In genomic region chr6:125526007-125526720, GRCh38 we compare ENCODE assay signal across 20 cellular contexts.
DNase-seq lines count a peak whose midpoint lies in the region; ATAC-seq and TF ChIP-seq lines count a peak whose summit lies in the region.
"Had no signal": no experiment of that assay in that cellular context is flagged by ENCODE, and none has a peak within 500 bp of the region (broad histone marks: within the 10 kb centered on the region; RNA-seq: fewer than 3 reads in every experiment).

No MANE protein-coding gene starts in this region.

- H3K4ac ChIP-seq in IMR-90 (ENCODE audit: low read depth, low read length) (no peak overlapping the region), mesendoderm (ENCODE audit: low read depth, low read length) (no peak overlapping the region)

- H3K4me2 ChIP-seq in IMR-90 (ENCODE audit: low read depth, low read length) (no peak overlapping the region), mesendoderm (ENCODE audit: low read length) (no peak overlapping the region)
- H3K4me2 ChIP-seq: GM23338 had no signal

- no peak for TF ChIP-seq CTCF in IMR-90 (conservative IDR thresholded peaks at IDR 0.05; ENCODE audit: low read depth, low read length)

- dilution Hi-C loops in IMR-90 (cut with HindIII; ENCODE audit: low sequenced_read_pairs, unreplicated experiment), result no loop called here

- H3K23ac ChIP-seq in IMR-90 (ENCODE audit: low read depth, low read length) (no peak overlapping the region), mesendoderm (ENCODE audit: low read length) (no peak overlapping the region)

- no peaks in the 10 kb centered on the region for H3K4me1 Mint-ChIP-seq in CD4-positive, alpha-beta memory T cell

- POLR2A ChIA-PET in IMR-90 (lab: Charles Lee; ENCODE audit: unreplicated experiment), result no interaction called here
- POLR2A ChIA-PET in CD4-positive, alpha-beta memory T cell (lab: Charles Lee; ENCODE audit: partially characterized antibody), result no interaction called here

- WGBS in IMR-90 (ENCODE audit: extremely low coverage in 2 of 2, insufficient read length in 1 of 2), 2 experiments, result no CpG with 5 or more reads among the region's 1 CpG
- WGBS in mesendoderm (ENCODE audit: extremely low coverage, insufficient coverage, low lambda C conversion rate), result no CpG with 5 or more reads among the region's 1 CpG

- H3K9me3 Mint-ChIP-seq in CD4-positive, alpha-beta memory T cell, result peaks cover 0 to 4% (median 0%) of the 10 kb centered on the region in 8 donors
- H3K9me3 Mint-ChIP-seq: CD4-positive, alpha-beta T cell; GM23338 had no signal

- H3K56ac ChIP-seq in IMR-90 (ENCODE audit: extremely low read depth, insufficient read depth, low read length), result no peak overlapping the region
- H3K56ac ChIP-seq in mesendoderm (ENCODE audit: low read length), result no peak overlapping the region

- H4K8ac ChIP-seq in IMR-90 (ENCODE audit: low read depth in 2 of 2, low read length in 2 of 2), result no peak overlapping the region
- H4K8ac ChIP-seq in mesendoderm (ENCODE audit: low read depth, low read length), result no peak overlapping the region

- intact Hi-C loops in IMR-90 (cut with micrococcal nuclease), result no loop called here
- intact Hi-C loops in CD4-positive, alpha-beta memory T cell (cut with micrococcal nuclease), result no loop called here

- BruUV-seq in IMR-90 (replicated peaks; lab: Mats Ljungman, UMichigan), result no TSS peak

- no peaks in the 10 kb centered on the region for H3K9me3 ChIP-seq in IMR-90 (ENCODE audit: control insufficient read depth, insufficient read depth, low read length)
- H3K9me3 ChIP-seq in CD4-positive, alpha-beta memory T cell (ENCODE audit: control insufficient read depth in 1 of 2, low read length in 2 of 2), result no peaks in the 10 kb centered on the region

- H2BK120ac ChIP-seq in IMR-90 (ENCODE audit: low read depth, low read length) (no peak overlapping the region), mesendoderm (ENCODE audit: low read depth, low read length) (no peak overlapping the region)

- H3K9me1 ChIP-seq in IMR-90 (ENCODE audit: insufficient read depth, low read length), result no peaks in the 10 kb centered on the region

- H3K27ac Mint-ChIP-seq in CD4-positive, alpha-beta memory T cell, result no peak overlapping the region
- H3K27ac Mint-ChIP-seq: CD4-positive, alpha-beta T cell; GM23338 had no signal

- no peak overlapping the region for H3K9ac ChIP-seq in IMR-90 (ENCODE audit: low read depth, low read length)
- no peak overlapping the region for H3K9ac ChIP-seq in mesendoderm (ENCODE audit: low read length)

- H3K27me3 ChIP-seq in IMR-90 (ENCODE audit: control insufficient read depth, insufficient read depth, low read length) (peaks cover 1% of the 10 kb centered on the region; the same call in 1 of the 2 replicates), mesendoderm (ENCODE audit: insufficient read depth, low read length, poor library complexity) (no peaks in the 10 kb centered on the region)
- no peaks in the 10 kb centered on the region for H3K27me3 ChIP-seq in CD4-positive, alpha-beta memory T cell (ENCODE audit: insufficient read depth, low read length)

- H3K79me2 ChIP-seq in mesendoderm (ENCODE audit: control insufficient read depth, insufficient read depth, low read length), result no peaks in the 10 kb centered on the region

- no peak overlapping the region for H2AK5ac ChIP-seq in IMR-90 (ENCODE audit: low read depth, low read length)
- H2AK5ac ChIP-seq in mesendoderm (ENCODE audit: low read length), result no peak overlapping the region

- H2BK20ac ChIP-seq in IMR-90 (ENCODE audit: low read depth, low read length), result no peak overlapping the region

- no peak overlapping the region for H3K14ac ChIP-seq in IMR-90 (replicated peaks; ENCODE audit: low read depth, low read length)

- TF ChIP-seq RAD21 in IMR-90 (IDR thresholded peaks at IDR 0.05; ENCODE audit: low read length), result no peak

- no peak overlapping the region for H4K5ac ChIP-seq in IMR-90 (ENCODE audit: low read depth, low read length)
- H4K5ac ChIP-seq in mesendoderm (ENCODE audit: low read length), result no peak overlapping the region

- peak; percentile 36 for DNase-seq in DMS53 treated with DMSO at 0.1 percent for 48 hours (lab: John Stamatoyannopoulos, UW; ENCODE audit: unreplicated experiment)
- no peak for DNase-seq in IMR-90
- DNase-seq in left lobe of liver (ENCODE audit: low spot score), result peak; percentile 49
- no peak for DNase-seq in mesendoderm
- DNase-seq in NOMO-1 treated with dmso at 0.1 percent for 144 hours (lab: John Stamatoyannopoulos, UW; ENCODE audit: unreplicated experiment), result no peak
- no peak for DNase-seq in CD4-positive, alpha-beta memory T cell
- DNase-seq: AML-193; CD4-positive, alpha-beta T cell; DMS153; DND-41; EL; H7; Karpas-422; KBM-7 had no signal

- CTCF ChIA-PET in IMR-90 (lab: Yijun Ruan, JAX), result no interaction called here
- CTCF ChIA-PET in CD4-positive, alpha-beta memory T cell (lab: Charles Lee; ENCODE audit: partially characterized antibody), result no interaction called here

- H2AK9ac ChIP-seq in IMR-90 (replicated peaks; ENCODE audit: low read depth, low read length, poor library complexity), result no peak overlapping the region

- peaks cover 19 to 26% of the 10 kb centered on the region in 2 donors for H3K27me3 Mint-ChIP-seq in CD4-positive, alpha-beta memory T cell

- H2BK5ac ChIP-seq in IMR-90 (ENCODE audit: low read depth, low read length, poor library complexity, severe bottlenecking) (no peak overlapping the region), mesendoderm (ENCODE audit: low read length) (no peak overlapping the region)

- H3K79me1 ChIP-seq in IMR-90 (ENCODE audit: low read depth in 1 of 2, low read length in 2 of 2), result no peaks in the 10 kb centered on the region
- no peaks in the 10 kb centered on the region for H3K79me1 ChIP-seq in mesendoderm (ENCODE audit: low read length)

- no peak for TF ChIP-seq POLR2A in IMR-90 (IDR thresholded peaks at IDR 0.05; ENCODE audit: low read depth, low read length)

- ATAC-seq in IMR-90 (ENCODE audit: low read depth) (no peak), left lobe of liver (peak; percentile 98), GM19463 (IDR thresholded peaks at IDR 0.05; ENCODE audit: unreplicated experiment) (no peak), HG02852 (IDR thresholded peaks at IDR 0.05; ENCODE audit: unreplicated experiment) (no peak)
- ATAC-seq: GM12878, GM23338, HCT116 had no signal

- no peaks in the 10 kb centered on the region for H3K36me3 Mint-ChIP-seq in CD4-positive, alpha-beta memory T cell

- H3K36me3 ChIP-seq in IMR-90 (ENCODE audit: control insufficient read depth, insufficient read depth, low read length) (no peaks in the 10 kb centered on the region), mesendoderm (ENCODE audit: control insufficient read depth, insufficient read depth, low read length) (no peaks in the 10 kb centered on the region)
- H3K36me3 ChIP-seq in CD4-positive, alpha-beta memory T cell (ENCODE audit: insufficient read depth, low read length), result no peaks in the 10 kb centered on the region

- no peak overlapping the region for H3K18ac ChIP-seq in IMR-90 (ENCODE audit: low read depth, low read length)
- H3K18ac ChIP-seq in mesendoderm (ENCODE audit: low read length), result no peak overlapping the region

- no peak overlapping the region for H2BK15ac ChIP-seq in IMR-90 (ENCODE audit: low read depth, low read length)
- peak overlapping the region; percentile 64 for H2BK15ac ChIP-seq in mesendoderm (replicated peaks; ENCODE audit: low read depth)

- in situ Hi-C loops in IMR-90 (cut with MboI; ENCODE audit: low sequenced_read_pairs), result no loop called here

- H3K27ac ChIP-seq in IMR-90 (ENCODE audit: insufficient read depth, low read length) (no peak overlapping the region), mesendoderm (ENCODE audit: low read depth, low read length) (no peak overlapping the region)
- H3K27ac ChIP-seq in CD4-positive, alpha-beta memory T cell (ENCODE audit: low read depth, low read length), result no peak overlapping the region
- H3K27ac ChIP-seq: C4-2B had no signal

- no peaks in the 10 kb centered on the region for H4K20me1 ChIP-seq in IMR-90 (ENCODE audit: insufficient read depth, low read length)

- no peak overlapping the region for H3K4me3 ChIP-seq in IMR-90 (ENCODE audit: insufficient read depth, low read depth, low read length)
- H3K4me3 ChIP-seq in mesendoderm (ENCODE audit: low read length), result no peak overlapping the region
- H3K4me3 ChIP-seq in CD4-positive, alpha-beta memory T cell (ENCODE audit: low read length in 2 of 2), result no peak overlapping the region
- H3K4me3 ChIP-seq: GM12878, GM23338 had no signal

- H2AFZ ChIP-seq in IMR-90 (replicated peaks; ENCODE audit: low read length, poor library complexity), result no peak overlapping the region
- H2AFZ ChIP-seq: GM23338 had no signal

- H3K4me1 ChIP-seq in IMR-90 (ENCODE audit: control insufficient read depth, insufficient read depth, low read length) (no peaks in the 10 kb centered on the region), mesendoderm (ENCODE audit: control insufficient read depth, low read depth, low read length) (peaks cover 13% of the 10 kb centered on the region)
- no peaks in the 10 kb centered on the region for H3K4me1 ChIP-seq in CD4-positive, alpha-beta memory T cell (ENCODE audit: insufficient read depth, low read length)

- no peak overlapping the region for H4K91ac ChIP-seq in IMR-90 (ENCODE audit: insufficient read depth, low read depth, low read length)

- no peak overlapping the region for H3K4me3 Mint-ChIP-seq in CD4-positive, alpha-beta memory T cell
- H3K4me3 Mint-ChIP-seq: CD4-positive, alpha-beta T cell; GM23338 had no signal

TF ChIP-seq in IMR-90, 13 proteins besides CTCF, POLR2A, EP300 and RAD21:
- peak; percentile 41 for TF ChIP-seq MAFK (IDR thresholded peaks at IDR 0.05; ENCODE audit: low read depth, low read length)
- no peak for TF ChIP-seq MAZ (IDR thresholded peaks at IDR 0.05; ENCODE audit: borderline replicate concordance, low read depth, low read length)

Comparison
In these comparisons a context has a peak if more than half of its experiments do, and no peak if none do; other contexts are left out.
1. DNase-seq: peak in DMS53 treated with DMSO at 0.1 percent for 48 hours (single experiment) and left lobe of liver (single experiment); none in IMR-90 (single experiment), mesendoderm (single experiment), NOMO-1 treated with dmso at 0.1 percent for 144 hours (single experiment) and CD4-positive, alpha-beta memory T cell (0 of 5).